16 cellular contexts compared by ENCODE assay signal in the genomic region with DNA sequence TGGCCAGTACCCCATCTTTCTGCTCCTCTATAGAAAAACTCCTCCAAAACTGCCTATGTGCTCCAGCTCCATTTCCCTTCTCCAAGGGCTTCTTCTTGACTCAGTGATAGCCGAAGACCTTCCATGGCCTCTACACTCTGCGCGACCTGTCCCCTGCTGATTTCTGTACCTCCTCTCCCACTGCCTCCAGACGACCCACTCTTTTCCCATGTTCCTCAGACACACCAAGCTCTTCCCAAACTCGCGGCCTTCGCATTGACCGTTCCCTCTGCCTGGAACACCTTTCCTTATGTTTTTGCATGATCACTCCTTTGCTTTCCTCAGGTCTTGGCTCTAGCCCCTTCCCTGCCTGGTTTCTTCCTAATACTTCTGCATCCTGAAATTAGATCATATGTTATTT.
DNase-seq lines count a peak whose midpoint lies in the region; ATAC-seq and TF ChIP-seq lines count a peak whose summit lies in the region.
"Had no signal": no experiment of that assay in that cellular context is flagged by ENCODE, and none has a peak within 500 bp of the region (broad histone marks: within the 10 kb centered on the region; RNA-seq: fewer than 3 reads in every experiment).

No MANE protein-coding gene starts in this region.

- DNase-seq in activated CD8-positive, alpha-beta memory T cell treated with anti-CD3 and anti-CD28 coated beads, Interleukin-2, amount 10 ng/mL, durations not matched to agents 7 days and 5 days, result peak; percentile 2
- no peak for DNase-seq in activated CD8-positive, alpha-beta memory T cell treated with anti-CD3 and anti-CD28 coated beads, Interleukin-2, amount 50 U/mL, for 4 hours
- DNase-seq in ecto neural progenitor cell (ENCODE audit: low spot score), result peak; percentile 40
- DNase-seq in osteocyte (ENCODE audit: extremely low spot score, unreplicated experiment), result peak; percentile 63
- peak; percentile 40 to 84 for DNase-seq in vagina (ENCODE audit: extremely low spot score in 2 of 2)
- no peak for DNase-seq in RPMI8226
- DNase-seq: 8988T; CD4-positive, alpha-beta memory T cell; DMS153; DMS79; GDM1 had no signal

- no peak overlapping the region for H3K4me3 ChIP-seq in vagina
- H3K4me3 ChIP-seq: BLaER1, GM23338 had no signal

- H3K27me3 Mint-ChIP-seq in activated CD8-positive, alpha-beta memory T cell treated with anti-CD3 and anti-CD28 coated beads, Interleukin-2, amount 10 ng/mL, durations not matched to agents 7 days and 5 days, result peaks cover 38% of the 10 kb centered on the region
- H3K27me3 Mint-ChIP-seq in osteocyte (ENCODE audit: unreplicated experiment), result peaks cover 20% of the 10 kb centered on the region

- no peak for ATAC-seq in activated CD8-positive, alpha-beta memory T cell treated with anti-CD3 and anti-CD28 coated beads, Interleukin-2, amount 10 ng/mL, durations not matched to agents 7 days and 5 days
- ATAC-seq in GM18511 (IDR thresholded peaks at IDR 0.05; ENCODE audit: unreplicated experiment), result no peak
- no peak for ATAC-seq in GM18873 (IDR thresholded peaks at IDR 0.05; ENCODE audit: low FRiP score, unreplicated experiment)
- ATAC-seq: GM23338 had no signal

- H3K4me1 Mint-ChIP-seq in activated CD8-positive, alpha-beta memory T cell treated with anti-CD3 and anti-CD28 coated beads, Interleukin-2, amount 10 ng/mL, durations not matched to agents 7 days and 5 days, result no peaks in the 10 kb centered on the region
- peaks cover 7% of the 10 kb centered on the region for H3K4me1 Mint-ChIP-seq in osteocyte (ENCODE audit: unreplicated experiment)

- H3K4me1 ChIP-seq in vagina, result peaks cover 16% of the 10 kb centered on the region

- intact Hi-C loops in vagina (cut with DNase I), result no loop called here

- H3K27me3 ChIP-seq in vagina, result no peaks in the 10 kb centered on the region

- H3K27ac ChIP-seq in vagina, result no peak overlapping the region
- H3K27ac ChIP-seq: BLaER1 had no signal

- H3K36me3 Mint-ChIP-seq in activated CD8-positive, alpha-beta memory T cell treated with anti-CD3 and anti-CD28 coated beads, Interleukin-2, amount 10 ng/mL, durations not matched to agents 7 days and 5 days, result no peaks in the 10 kb centered on the region
- H3K36me3 Mint-ChIP-seq in osteocyte (ENCODE audit: unreplicated experiment), result no peaks in the 10 kb centered on the region
- H3K36me3 Mint-ChIP-seq: CD4-positive, alpha-beta memory T cell had no signal

- no peak for TF ChIP-seq CTCF in osteocyte (IDR thresholded peaks at IDR 0.05)
- TF ChIP-seq CTCF in vagina (IDR thresholded peaks at IDR 0.05), result no peak

- H3K27ac Mint-ChIP-seq in activated CD8-positive, alpha-beta memory T cell treated with anti-CD3 and anti-CD28 coated beads, Interleukin-2, amount 10 ng/mL, durations not matched to agents 7 days and 5 days, result no peak overlapping the region
- no peak overlapping the region for H3K27ac Mint-ChIP-seq in osteocyte (ENCODE audit: unreplicated experiment)
- H3K27ac Mint-ChIP-seq: CD14-positive monocyte; CD4-positive, alpha-beta memory T cell; GM23338 had no signal

- CTCF ChIA-PET in activated CD8-positive, alpha-beta memory T cell treated with anti-CD3 and anti-CD28 coated beads, Interleukin-2, amount 10 ng/mL, durations not matched to agents 7 days and 5 days (lab: Charles Lee), result no interaction called here

- H3K9me3 ChIP-seq in vagina, result no peaks in the 10 kb centered on the region
- H3K9me3 ChIP-seq: BLaER1 had no signal

- H3K36me3 ChIP-seq in vagina, result no peaks in the 10 kb centered on the region
- H3K36me3 ChIP-seq: BLaER1 had no signal

- no peak for TF ChIP-seq POLR2A in vagina (IDR thresholded peaks at IDR 0.05)

- no peaks in the 10 kb centered on the region for H3K9me3 Mint-ChIP-seq in activated CD8-positive, alpha-beta memory T cell treated with anti-CD3 and anti-CD28 coated beads, Interleukin-2, amount 10 ng/mL, durations not matched to agents 7 days and 5 days (ENCODE audit: low read depth)
- H3K9me3 Mint-ChIP-seq in osteocyte (ENCODE audit: unreplicated experiment), result no peaks in the 10 kb centered on the region
- H3K9me3 Mint-ChIP-seq: CD4-positive, alpha-beta memory T cell; GM23338 had no signal

- no peak overlapping the region for H3K4me3 Mint-ChIP-seq in activated CD8-positive, alpha-beta memory T cell treated with anti-CD3 and anti-CD28 coated beads, Interleukin-2, amount 10 ng/mL, durations not matched to agents 7 days and 5 days
- no peak overlapping the region for H3K4me3 Mint-ChIP-seq in osteocyte (ENCODE audit: unreplicated experiment)
- H3K4me3 Mint-ChIP-seq: CD4-positive, alpha-beta memory T cell; GM23338 had no signal

Comparison
In these comparisons a context has a peak if more than half of its experiments do, and no peak if none do; other contexts are left out.
1. DNase-seq: peak in activated CD8-positive, alpha-beta memory T cell treated with anti-CD3 and anti-CD28 coated beads, Interleukin-2, amount 10 ng/mL, durations not matched to agents 7 days and 5 days (single experiment), ecto neural progenitor cell (single experiment), osteocyte (single experiment) and vagina (2 of 2); none in activated CD8-positive, alpha-beta memory T cell treated with anti-CD3 and anti-CD28 coated beads, Interleukin-2, amount 50 U/mL, for 4 hours (single experiment) and RPMI8226 (single experiment).